In genomic region chr12:56084958-56085543, GRCh38 we compare ENCODE assay signal across 8 cellular contexts. TPM values are rescaled to one million over a fixed set of nuclear protein-coding genes. Genes with fewer than 3 reads are reported as not detected.
DNase-seq lines count a peak whose midpoint lies in the region; ATAC-seq and TF ChIP-seq lines count a peak whose summit lies in the region.

No MANE protein-coding gene starts in this region.

- H3K9me3 Mint-ChIP-seq in HFFc6, result no peaks in the 10 kb centered on the region
- H3K9me3 Mint-ChIP-seq in activated CD4-positive, alpha-beta memory T cell treated with anti-CD3 and anti-CD28 coated beads, Interleukin-2, amount 10 ng/mL, durations not matched to agents 7 days and 5 days, result no peaks in the 10 kb centered on the region
- H3K9me3 Mint-ChIP-seq in activated T-cell treated with anti-CD3 and anti-CD28 coated beads, Interleukin-2, amount 50 U/mL, for 24 hours, result no peaks in the 10 kb centered on the region

- peaks cover 3% of the 10 kb centered on the region for H3K4me1 ChIP-seq in DOHH2 (ENCODE audit: control insufficient read depth, low read length)

- H3K4me2 ChIP-seq in DOHH2 (ENCODE audit: low read length), result no peak overlapping the region

- no peaks in the 10 kb centered on the region for H3K9me2 ChIP-seq in DOHH2 (replicated peaks; ENCODE audit: control insufficient read depth, low read length)

- H3K79me2 ChIP-seq in DOHH2 (ENCODE audit: control insufficient read depth, low read length), result no peaks in the 10 kb centered on the region

- no peaks in the 10 kb centered on the region for H4K20me1 ChIP-seq in DOHH2 (ENCODE audit: control insufficient read depth, insufficient read depth, low read depth, low read length)

- POLR2A ChIA-PET in activated CD4-positive, alpha-beta memory T cell treated with anti-CD3 and anti-CD28 coated beads, Interleukin-2, amount 10 ng/mL, durations not matched to agents 7 days and 5 days (lab: Charles Lee), result interaction anchor here (1.1 to 3.2 kb wide), 4 partner anchors 17 to 67 kb away, joined by 3 to 22 read pairs (median 4); partner anchors contain the start of gene PA2G4

- no peak overlapping the region for H3K4me3 ChIP-seq in DOHH2 (ENCODE audit: low read length)

- no peaks in the 10 kb centered on the region for H3K36me3 ChIP-seq in DOHH2 (ENCODE audit: control insufficient read depth, low read length)

- H3K36me3 Mint-ChIP-seq in HFFc6 (ENCODE audit: low read depth), result no peaks in the 10 kb centered on the region
- no peaks in the 10 kb centered on the region for H3K36me3 Mint-ChIP-seq in activated CD4-positive, alpha-beta memory T cell treated with anti-CD3 and anti-CD28 coated beads, Interleukin-2, amount 10 ng/mL, durations not matched to agents 7 days and 5 days (ENCODE audit: low read depth)
- no peaks in the 10 kb centered on the region for H3K36me3 Mint-ChIP-seq in activated T-cell treated with anti-CD3 and anti-CD28 coated beads, Interleukin-2, amount 50 U/mL, for 24 hours (ENCODE audit: low read depth)

- no peaks in the 10 kb centered on the region; the same call in 1 of the 2 replicates for H3K4me1 Mint-ChIP-seq in HFFc6 (ENCODE audit: low read depth)
- H3K4me1 Mint-ChIP-seq in activated CD4-positive, alpha-beta memory T cell treated with anti-CD3 and anti-CD28 coated beads, Interleukin-2, amount 10 ng/mL, durations not matched to agents 7 days and 5 days, result peaks cover 8% of the 10 kb centered on the region
- peaks cover 12% of the 10 kb centered on the region for H3K4me1 Mint-ChIP-seq in activated T-cell treated with anti-CD3 and anti-CD28 coated beads, Interleukin-2, amount 50 U/mL, for 24 hours (ENCODE audit: low read depth)

- no peak overlapping the region for H3K4me3 Mint-ChIP-seq in HFFc6
- no peak overlapping the region for H3K4me3 Mint-ChIP-seq in activated CD4-positive, alpha-beta memory T cell treated with anti-CD3 and anti-CD28 coated beads, Interleukin-2, amount 10 ng/mL, durations not matched to agents 7 days and 5 days
- no peak overlapping the region for H3K4me3 Mint-ChIP-seq in activated T-cell treated with anti-CD3 and anti-CD28 coated beads, Interleukin-2, amount 50 U/mL, for 24 hours

- peak; percentile 78 for TF ChIP-seq CTCF in DOHH2 (IDR thresholded peaks at IDR 0.05; ENCODE audit: low read depth, low read length, poor library complexity, severe bottlenecking)
- TF ChIP-seq CTCF in HFFc6 (IDR thresholded peaks at IDR 0.05), result peak; percentile 68

- peaks cover 33% of the 10 kb centered on the region for H3K27me3 ChIP-seq in DOHH2 (ENCODE audit: control insufficient read depth, low read length)
- peaks cover 3% of the 10 kb centered on the region for H3K27me3 ChIP-seq in layer of hippocampus (ENCODE audit: control insufficient read depth, insufficient read depth, low read length)

- no peak for ATAC-seq in esophagus mucosa

- no peaks in the 10 kb centered on the region for H3K9me3 ChIP-seq in DOHH2 (ENCODE audit: control insufficient read depth, insufficient read depth, low read length)

- no peak overlapping the region for H3K27ac ChIP-seq in DOHH2 (ENCODE audit: low read depth, low read length)
- H3K27ac ChIP-seq in layer of hippocampus (ENCODE audit: low read depth, low read length), result peak overlapping the region; percentile 40

- H3F3A ChIP-seq in DOHH2 (ENCODE audit: control insufficient read depth, insufficient read depth), result no peaks in the 10 kb centered on the region

- no peak for DNase-seq in HFFc6
- peak; percentile 47 for DNase-seq in activated CD4-positive, alpha-beta memory T cell treated with anti-CD3 and anti-CD28 coated beads, Interleukin-2, amount 10 ng/mL, durations not matched to agents 7 days and 5 days
- DNase-seq in anterior cingulate cortex (lab: John Stamatoyannopoulos, UW), result no peak
- no peak for DNase-seq in NCI-H2107 (lab: John Stamatoyannopoulos, UW)
- no peak for DNase-seq in activated T-cell treated with anti-CD3 and anti-CD28 coated beads, Interleukin-2, amount 50 U/mL, for 24 hours

- H3K27ac Mint-ChIP-seq in HFFc6, result no peak overlapping the region
- H3K27ac Mint-ChIP-seq in activated CD4-positive, alpha-beta memory T cell treated with anti-CD3 and anti-CD28 coated beads, Interleukin-2, amount 10 ng/mL, durations not matched to agents 7 days and 5 days, result no peak overlapping the region
- H3K27ac Mint-ChIP-seq in activated T-cell treated with anti-CD3 and anti-CD28 coated beads, Interleukin-2, amount 50 U/mL, for 24 hours, result no peak overlapping the region

- H3K27me3 Mint-ChIP-seq in HFFc6 (ENCODE audit: insufficient read depth), result peaks cover 21% of the 10 kb centered on the region
- peaks cover 29% of the 10 kb centered on the region for H3K27me3 Mint-ChIP-seq in activated CD4-positive, alpha-beta memory T cell treated with anti-CD3 and anti-CD28 coated beads, Interleukin-2, amount 10 ng/mL, durations not matched to agents 7 days and 5 days
- H3K27me3 Mint-ChIP-seq in activated T-cell treated with anti-CD3 and anti-CD28 coated beads, Interleukin-2, amount 50 U/mL, for 24 hours, result peaks cover 13% of the 10 kb centered on the region

- CTCF ChIA-PET in activated CD4-positive, alpha-beta memory T cell treated with anti-CD3 and anti-CD28 coated beads, Interleukin-2, amount 10 ng/mL, durations not matched to agents 7 days and 5 days (lab: Charles Lee), result interaction anchor here (0.6 to 3.2 kb wide), 19 partner anchors 8 to 291 kb away, joined by 3 to 28 read pairs (median 4); partner anchors contain the start of genes ESYT1, MYL6B, PA2G4 and ZC3H10

RNA-seq across cellular contexts. Expression of gene ERBB3, which starts 5.1 kb away (rescaled TPM):
- 1 to 10 TPM; 1.0 to 2.5 (median 1.8) TPM for total RNA-seq in HFFc6 (2021; fragmentation: NEBNext Ultra II Directional; extraction: Animal tissue kit (Norgen Biotek cat#: 25700))
- 1 to 10 TPM; 2.3 to 2.5 TPM for total RNA-seq in activated CD4-positive, alpha-beta memory T cell treated with anti-CD3 and anti-CD28 coated beads, Interleukin-2, amount 10 ng/mL, durations not matched to agents 7 days and 5 days
- 68.1 TPM for total RNA-seq in esophagus mucosa

RNA-seq across cellular contexts. Expression of gene PA2G4, which starts 19.3 kb away (rescaled TPM):
- 100 to 1,000 TPM; 144 to 190 (median 177) TPM for total RNA-seq in HFFc6 (2021; fragmentation: NEBNext Ultra II Directional; extraction: Animal tissue kit (Norgen Biotek cat#: 25700))
- total RNA-seq in activated CD4-positive, alpha-beta memory T cell treated with anti-CD3 and anti-CD28 coated beads, Interleukin-2, amount 10 ng/mL, durations not matched to agents 7 days and 5 days, result 100 to 1,000 TPM; 242 to 243 TPM
- total RNA-seq in esophagus mucosa, result 125 TPM

RNA-seq across cellular contexts. Expression of gene RPL41, which starts 31.4 kb away (rescaled TPM):
- total RNA-seq in HFFc6 (2021; fragmentation: NEBNext Ultra II Directional; extraction: Animal tissue kit (Norgen Biotek cat#: 25700)), result 1,000 to 10,000 TPM; 2,722 to 3,464 (median 3,292) TPM
- total RNA-seq in activated CD4-positive, alpha-beta memory T cell treated with anti-CD3 and anti-CD28 coated beads, Interleukin-2, amount 10 ng/mL, durations not matched to agents 7 days and 5 days, result 1,000 to 10,000 TPM; 3,981 to 4,002 TPM
- total RNA-seq in esophagus mucosa, result 4,992 TPM

RNA-seq across cellular contexts. Expression of gene ZC3H10, which starts 33.0 kb away (rescaled TPM):
- total RNA-seq in HFFc6 (2021; fragmentation: NEBNext Ultra II Directional; extraction: Animal tissue kit (Norgen Biotek cat#: 25700)), result 1 to 10 TPM; 3.3 to 4.7 (median 3.8) TPM
- 10 to 100 TPM in 1 of 2 experiments, 1 to 10 TPM in 1; 8.0 to 10.3 TPM for total RNA-seq in activated CD4-positive, alpha-beta memory T cell treated with anti-CD3 and anti-CD28 coated beads, Interleukin-2, amount 10 ng/mL, durations not matched to agents 7 days and 5 days
- total RNA-seq in esophagus mucosa, result 1.8 TPM

RNA-seq across cellular contexts. Expression of gene ESYT1, which starts 43.0 kb away (rescaled TPM):
- total RNA-seq in HFFc6 (2021; fragmentation: NEBNext Ultra II Directional; extraction: Animal tissue kit (Norgen Biotek cat#: 25700)), result 100 to 1,000 TPM; 136 to 174 (median 151) TPM
- total RNA-seq in activated CD4-positive, alpha-beta memory T cell treated with anti-CD3 and anti-CD28 coated beads, Interleukin-2, amount 10 ng/mL, durations not matched to agents 7 days and 5 days, result 100 to 1,000 TPM; 266 to 279 TPM
- 48.8 TPM for total RNA-seq in esophagus mucosa

Comparison
In these comparisons a context has a peak if more than half of its experiments do, and no peak if none do; other contexts are left out.
1. RNA of gene ERBB3, which starts 5.1 kb away (total RNA-seq): 68.1 TPM in esophagus mucosa (single experiment); 2.3 to 2.5 TPM in activated CD4-positive, alpha-beta memory T cell treated with anti-CD3 and anti-CD28 coated beads, Interleukin-2, amount 10 ng/mL, durations not matched to agents 7 days and 5 days and 1.0 to 2.5 TPM in HFFc6; every median in the first group is over 10 times any median in the second.